Comparison of ENCODE assay signal across 12 cellular contexts in genomic region chr20:1121439-1121838, GRCh38. TPM values are rescaled to one million over a fixed set of nuclear protein-coding genes. Genes with fewer than 3 reads are reported as not detected.
DNase-seq lines count a peak whose midpoint lies in the region; ATAC-seq and TF ChIP-seq lines count a peak whose summit lies in the region.
"Had no signal": no experiment of that assay in that cellular context is flagged by ENCODE, and none has a peak within 500 bp of the region (broad histone marks: within the 10 kb centered on the region; RNA-seq: fewer than 3 reads in every experiment).

No MANE protein-coding gene starts in this region.

- H3K27ac ChIP-seq in neural progenitor cell (no peak overlapping the region), gastroesophageal sphincter (peak overlapping the region in 1 of 4 donors; percentile 48)
- H3K27ac ChIP-seq: neutrophil had no signal

- ATAC-seq in gastroesophageal sphincter = no peak
- ATAC-seq: upper lobe of right lung had no signal

- H3K9ac ChIP-seq in neural progenitor cell = peak overlapping the region; percentile 35

- H3K27me3 ChIP-seq in neural progenitor cell (no peaks in the 10 kb centered on the region), gastroesophageal sphincter (no peaks in the 10 kb centered on the region)
- H3K27me3 ChIP-seq: neutrophil, upper lobe of right lung had no signal

- peaks cover 17% of the 10 kb centered on the region for H4K20me1 ChIP-seq in neural progenitor cell (ENCODE audit: low read depth)

- peaks cover 41% of the 10 kb centered on the region for H3K36me3 Mint-ChIP-seq in T-helper 1 cell treated with Interleukin-12 subunit alpha and Interleukin-12 subunit beta and Interleukin-4 antibody, amounts not matched to agents 30 μg/mL and 1 μg/mL, for 36 hours (ENCODE audit: low read depth)
- peaks cover 42% of the 10 kb centered on the region for H3K36me3 Mint-ChIP-seq in brain
- peaks cover 11% of the 10 kb centered on the region for H3K36me3 Mint-ChIP-seq in neural progenitor cell

- H3K27ac Mint-ChIP-seq in T-helper 1 cell treated with Interleukin-12 subunit alpha and Interleukin-12 subunit beta and Interleukin-4 antibody, amounts not matched to agents 30 μg/mL and 1 μg/mL, for 36 hours = peak overlapping the region; percentile 56
- H3K27ac Mint-ChIP-seq in brain (peak overlapping the region in 4 of 5 experiments; percentile 18 to 70 (median 53)), neural progenitor cell (no peak overlapping the region)

- H3K9me3 ChIP-seq in neural progenitor cell (ENCODE audit: low read depth) (no peaks in the 10 kb centered on the region), gastroesophageal sphincter (no peaks in the 10 kb centered on the region)
- H3K9me3 ChIP-seq: neutrophil, upper lobe of right lung had no signal

- TF ChIP-seq POLR2A in gastroesophageal sphincter (IDR thresholded peaks at IDR 0.05) = no peak

- TF ChIP-seq EP300 in gastroesophageal sphincter (IDR thresholded peaks at IDR 0.05) = no peak

- H3K27me3 Mint-ChIP-seq in T-helper 1 cell treated with Interleukin-12 subunit alpha and Interleukin-12 subunit beta and Interleukin-4 antibody, amounts not matched to agents 30 μg/mL and 1 μg/mL, for 36 hours (ENCODE audit: low read depth) = no peaks in the 10 kb centered on the region
- H3K27me3 Mint-ChIP-seq in brain (peaks cover 24% of the 10 kb centered on the region), neural progenitor cell (ENCODE audit: insufficient read depth, low read depth) (peaks cover 3% of the 10 kb centered on the region)

- H2AFZ ChIP-seq in neural progenitor cell (replicated peaks) = no peak overlapping the region

- H3K4me3 ChIP-seq in neural progenitor cell (no peak overlapping the region), gastroesophageal sphincter (no peak overlapping the region)
- H3K4me3 ChIP-seq: upper lobe of right lung had no signal

- H3K4me3 Mint-ChIP-seq in T-helper 1 cell treated with Interleukin-12 subunit alpha and Interleukin-12 subunit beta and Interleukin-4 antibody, amounts not matched to agents 30 μg/mL and 1 μg/mL, for 36 hours = peak overlapping the region; percentile 66
- H3K4me3 Mint-ChIP-seq in brain = peak overlapping the region; percentile 71 to 95 (median 87)
- H3K4me3 Mint-ChIP-seq in neural progenitor cell = no peak overlapping the region

- H3K4me1 ChIP-seq in neural progenitor cell = peaks cover 9% of the 10 kb centered on the region
- H3K4me1 ChIP-seq in gastroesophageal sphincter = peaks cover 6 to 74% (median 28%) of the 10 kb centered on the region in 3 donors

- no peaks in the 10 kb centered on the region for H3K36me3 ChIP-seq in neural progenitor cell
- peaks cover 3 to 45% of the 10 kb centered on the region in 2 donors for H3K36me3 ChIP-seq in gastroesophageal sphincter

- H3F3A ChIP-seq in neural progenitor cell (ENCODE audit: low read depth) = no peaks in the 10 kb centered on the region

- no peak for TF ChIP-seq CTCF in brain (conservative IDR thresholded peaks at IDR 0.05)
- TF ChIP-seq CTCF in neural progenitor cell (IDR thresholded peaks at IDR 0.05) = no peak
- TF ChIP-seq CTCF in gastroesophageal sphincter (IDR thresholded peaks at IDR 0.05) = no peak

- peaks cover 65% of the 10 kb centered on the region for H3K79me2 ChIP-seq in neural progenitor cell (ENCODE audit: low read depth)

- WGBS in gastroesophageal sphincter (ENCODE audit: low coverage in 1 of 2), 2 donors = 60% methylated on average over 1 of the region's 1 CpG; no CpG with 5 or more reads in 1 of the 2 donors

- no peak for DNase-seq in T-helper 1 cell
- peak; percentile 48 for DNase-seq in NCI-H524 treated with DMSO at 0.1 percent for 48 hours (lab: John Stamatoyannopoulos, UW)
- no peak for DNase-seq in neural progenitor cell (ENCODE audit: low spot score)
- DNase-seq in ureter (ENCODE audit: low spot score) = no peak
- DNase-seq in D341Med (ENCODE audit: low spot score) = no peak
- DNase-seq: NCI-H2227 treated with DMSO at 0.1 percent for 48 hours; stimulated activated CD4-positive, alpha-beta T cell treated with anti-CD3 and anti-CD28 coated beads, Interleukin-4, amount 100 ng/mL, for 4 hours; upper lobe of right lung had no signal

- no peaks in the 10 kb centered on the region for H3K9me3 Mint-ChIP-seq in T-helper 1 cell treated with Interleukin-12 subunit alpha and Interleukin-12 subunit beta and Interleukin-4 antibody, amounts not matched to agents 30 μg/mL and 1 μg/mL, for 36 hours
- H3K9me3 Mint-ChIP-seq in brain (no peaks in the 10 kb centered on the region), neural progenitor cell (no peaks in the 10 kb centered on the region)

- peaks cover 58% of the 10 kb centered on the region for H3K4me1 Mint-ChIP-seq in T-helper 1 cell treated with Interleukin-12 subunit alpha and Interleukin-12 subunit beta and Interleukin-4 antibody, amounts not matched to agents 30 μg/mL and 1 μg/mL, for 36 hours (ENCODE audit: low read depth)
- H3K4me1 Mint-ChIP-seq in brain (peaks cover 67% of the 10 kb centered on the region), neural progenitor cell (peaks cover 28% of the 10 kb centered on the region)

- no peak overlapping the region for H3K4me2 ChIP-seq in neural progenitor cell

RNA-seq across cellular contexts. Expression of gene PSMF1, which starts 3.0 kb away (rescaled TPM):
- 250 TPM for polyA plus RNA-seq in brain (ENCODE audit: insufficient read depth, low read depth, low replicate concordance)
- total RNA-seq in neural progenitor cell (ENCODE audit: low replicate concordance) (34.0 and 56.0 TPM in 2 replicates), ureter (184 TPM), gastroesophageal sphincter (100 to 1,000 TPM in 3 of 4 donors, 10 to 100 TPM in 1; 99.6 to 118 (median 116) TPM)
